ENCODE assay signal across 10 cellular contexts in genomic region chr11:110311783-110312578, GRCh38. TPM values are rescaled to one million over a fixed set of nuclear protein-coding genes. Genes with fewer than 3 reads are reported as not detected.
DNase-seq lines count a peak whose midpoint lies in the region; ATAC-seq, FAIRE-seq and TF ChIP-seq lines count a peak whose summit lies in the region.
"Had no signal": no experiment of that assay in that cellular context is flagged by ENCODE, and none has a peak within 500 bp of the region (broad histone marks: within the 10 kb centered on the region; RNA-seq: fewer than 3 reads in every experiment).

No MANE protein-coding gene starts in this region.

- CTCF ChIA-PET in CD4-positive, alpha-beta T cell (lab: Charles Lee), result no interaction called here

- ATAC-seq in SK-N-SH treated with all-trans-retinoic acid at 6 μM for 48 hours (peak; percentile 27; the same call in 2 of the 3 replicates), left cardiac atrium (no peak)
- no peak for ATAC-seq in CD4-positive, alpha-beta T cell (ENCODE audit: poor library complexity)

- no peak overlapping the region for H3K27ac Mint-ChIP-seq in CD4-positive, alpha-beta T cell

- no peaks in the 10 kb centered on the region for H3K27me3 Mint-ChIP-seq in CD4-positive, alpha-beta T cell

- POLR2A ChIA-PET in CD4-positive, alpha-beta T cell (lab: Charles Lee), result no interaction called here

- peak; percentile 11 for DNase-seq in stimulated activated CD4-positive, alpha-beta T cell treated with anti-CD3 and anti-CD28 coated beads, Interleukin-4, amount 100 ng/mL, for 24 hours
- no peak for DNase-seq in stimulated activated CD4-positive, alpha-beta T cell treated with anti-CD3 and anti-CD28 coated beads, Interleukin-2, amount 100 ng/mL, for 48 hours
- DNase-seq in foreskin fibroblast (peak; percentile 38 to 62), left cardiac atrium (no peak), NCI-H524 treated with DMSO at 0.1 percent for 48 hours (lab: John Stamatoyannopoulos, UW) (no peak), D721Med (ENCODE audit: insufficient read length, low spot score) (no peak)
- no peak for DNase-seq in CD4-positive, alpha-beta T cell
- DNase-seq: NCI-H187 treated with DMSO at 0.1 percent for 48 hours, SJCRH30 had no signal

- H3K4me1 Mint-ChIP-seq in CD4-positive, alpha-beta T cell (ENCODE audit: low read depth), result no peaks in the 10 kb centered on the region

- intact Hi-C loops in left cardiac atrium (cut with DNase I), result no loop called here
- intact Hi-C loops in CD4-positive, alpha-beta T cell (cut with DNase I, micrococcal nuclease), result no loop called here

- no peak overlapping the region for H3K4me3 ChIP-seq in foreskin fibroblast (ENCODE audit: low read depth in 1 of 2, low read length in 2 of 2)
- H3K4me3 ChIP-seq: SJCRH30 had no signal

- no peaks in the 10 kb centered on the region for H3K9me3 Mint-ChIP-seq in CD4-positive, alpha-beta T cell

- H3K9me3 ChIP-seq in CD4-positive, alpha-beta T cell (ENCODE audit: control insufficient read depth, low read length), result no peaks in the 10 kb centered on the region
- H3K9me3 ChIP-seq: SJCRH30 had no signal

- no peak overlapping the region for H3K27ac ChIP-seq in CD4-positive, alpha-beta T cell (ENCODE audit: low read depth, low read length)
- H3K27ac ChIP-seq: SJCRH30 had no signal

- TF ChIP-seq CTCF in foreskin fibroblast (IDR thresholded peaks at IDR 0.05; ENCODE audit: low read depth, low read length) (no peak), D721Med (IDR thresholded peaks at IDR 0.05; ENCODE audit: insufficient read depth, missing control alignments) (no peak)
- no peak for TF ChIP-seq CTCF in CD4-positive, alpha-beta T cell (IDR thresholded peaks at IDR 0.05)

- FAIRE-seq in D721Med (lab: Jason Lieb, UNC), result no peak

- H3K36me3 Mint-ChIP-seq in CD4-positive, alpha-beta T cell (ENCODE audit: low read depth), result no peaks in the 10 kb centered on the region

- H3K27me3 ChIP-seq in CD4-positive, alpha-beta T cell (ENCODE audit: control insufficient read depth, insufficient read depth, low read length), result no peaks in the 10 kb centered on the region
- H3K27me3 ChIP-seq: SJCRH30 had no signal

- H3K4me3 Mint-ChIP-seq in CD4-positive, alpha-beta T cell, result no peak overlapping the region

TF ChIP-seq in SK-N-SH treated with all-trans-retinoic acid at 6 μM for 48 hours, 23 proteins besides CTCF, POLR2A, EP300 and RAD21:
- TF ChIP-seq SNAI2 (CRISPR knock-in tag; IDR thresholded peaks at IDR 0.05) (no peak), CREB5 (CRISPR knock-in tag; IDR thresholded peaks at IDR 0.05; ENCODE audit: low read depth) (no peak), ZFP30 (CRISPR knock-in tag; IDR thresholded peaks at IDR 0.05) (no peak)

RNA-seq across cellular contexts. Expression of gene RDX, which starts 15.6 kb away (rescaled TPM):
- 100 to 1,000 TPM in 1 of 2 donors, 10 to 100 TPM in 1; 97.5 to 100 TPM for total RNA-seq in left cardiac atrium
- 10 to 100 TPM; 11.4 to 14.2 TPM for total RNA-seq in CD4-positive, alpha-beta T cell

Comparison
In these comparisons a context has a peak if more than half of its experiments do, and no peak if none do; other contexts are left out.
1. DNase-seq: peak in stimulated activated CD4-positive, alpha-beta T cell treated with anti-CD3 and anti-CD28 coated beads, Interleukin-4, amount 100 ng/mL, for 24 hours (single experiment) and foreskin fibroblast (2 of 2); none in stimulated activated CD4-positive, alpha-beta T cell treated with anti-CD3 and anti-CD28 coated beads, Interleukin-2, amount 100 ng/mL, for 48 hours (0 of 2), left cardiac atrium (single experiment), NCI-H524 treated with DMSO at 0.1 percent for 48 hours (single experiment), D721Med (single experiment) and CD4-positive, alpha-beta T cell (0 of 10).
2. RNA of gene RDX, which starts 15.6 kb away (total RNA-seq): 97.5 to 100 TPM in left cardiac atrium; 11.4 to 14.2 TPM in CD4-positive, alpha-beta T cell; every median in the first group is over 4 times any median in the second.